In the genomic region with DNA sequence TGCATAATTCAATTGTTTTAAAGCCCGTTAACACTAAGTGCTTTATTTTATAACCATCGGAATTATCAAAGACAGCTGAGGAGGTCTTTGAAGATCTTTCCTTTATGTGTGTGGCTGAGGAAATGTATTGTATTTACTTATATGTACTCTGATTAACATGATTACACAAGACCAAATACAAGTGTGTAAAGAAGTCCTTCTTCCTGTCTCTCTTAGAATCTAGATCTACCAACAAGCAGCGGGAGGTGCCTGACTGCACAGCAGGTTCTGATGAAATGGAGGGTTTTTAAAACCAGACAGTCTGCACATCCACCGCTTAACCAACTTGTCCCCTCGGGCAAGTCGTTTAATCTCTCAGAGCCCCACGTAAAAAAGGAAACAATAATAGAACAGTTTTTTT, we compare ENCODE assay signal across 1 cellular context.
TF ChIP-seq lines count a peak whose summit lies in the region.

No MANE protein-coding gene starts in this region.

TF ChIP-seq in A549, 52 proteins besides CTCF, POLR2A, EP300 and RAD21 (continued from another document):
- TF ChIP-seq SMC3 (IDR thresholded peaks at IDR 0.05) (peak; percentile 14; the same call in 1 of the 3 replicates), CHD4 (IDR thresholded peaks at IDR 0.05; ENCODE audit: borderline replicate concordance) (no peak), RNF2 (IDR thresholded peaks at IDR 0.05; ENCODE audit: borderline replicate concordance, low read depth) (no peak), SREBF2 (IDR thresholded peaks at IDR 0.05) (no peak), RCOR1 (IDR thresholded peaks at IDR 0.05; ENCODE audit: low read depth, low read length) (no peak), CBX2 (IDR thresholded peaks at IDR 0.05; ENCODE audit: borderline replicate concordance, low read depth) (no peak), USF2 (IDR thresholded peaks at IDR 0.05) (no peak), GATA3 (IDR thresholded peaks at IDR 0.05; ENCODE audit: borderline replicate concordance) (peak; percentile 69)
TF ChIP-seq in A549: peak in this region for 9.
